ENCODE assay signal across 16 cellular contexts in genomic region chr22:29401538-29401937, GRCh38. TPM values are rescaled to one million over a fixed set of nuclear protein-coding genes. Genes with fewer than 3 reads are reported as not detected.
"Had no signal": no experiment of that assay in that cellular context is flagged by ENCODE, and none has a peak within 500 bp of the region (broad histone marks: within the 10 kb centered on the region; RNA-seq: fewer than 3 reads in every experiment).

No MANE protein-coding gene starts in this region.

RNA-seq across cellular contexts. Expression of gene RFPL1, which starts 36.8 kb away (rescaled TPM):
- total RNA-seq: activated B cell treated with CpG ODN at 0.5 μM for 24 hours; activated CD8-positive, alpha-beta T cell treated with anti-CD3 and anti-CD28 coated beads for 36 hours; activated T-cell treated with anti-CD3 and anti-CD28 coated beads, Interleukin-2, amount 50 U/mL, for 4 hours; activated T-helper 17 cell treated with anti-CD3 and anti-CD28 coated beads, Interleukin-2, amount 50 U/mL, for 72 hours; astrocyte; bronchial epithelial cell; cardiac septum; cerebellum; endothelial cell of umbilical vein; esophagus squamous epithelium; fibroblast of lung; fibroblast of villous mesenchyme; gastroesophageal sphincter; glomerular endothelial cell; heart right ventricle; T-helper 1 cell treated with Interleukin-12 subunit alpha and Interleukin-12 subunit beta and Interleukin-4 antibody, amounts not matched to agents 30 ng/mL and 1 ng/mL, for 36 hours had no signal
- polyA plus RNA-seq: endothelial cell of umbilical vein, fibroblast of lung, heart right ventricle had no signal
